Comparison of ENCODE assay signal across 8 cellular contexts in genomic region chr6:35776364-35777215, GRCh38. TPM values are rescaled to one million over a fixed set of nuclear protein-coding genes. Genes with fewer than 3 reads are reported as not detected.
DNase-seq lines count a peak whose midpoint lies in the region; ATAC-seq and TF ChIP-seq lines count a peak whose summit lies in the region.

A gene with protein sequence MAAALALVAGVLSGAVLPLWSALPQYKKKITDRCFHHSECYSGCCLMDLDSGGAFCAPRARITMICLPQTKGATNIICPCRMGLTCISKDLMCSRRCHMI (plus strand): TSS chr6:35776598. CDS start chr6:35776619, 21 bp downstream.

- no peak for ATAC-seq in HG03025 (IDR thresholded peaks at IDR 0.05; ENCODE audit: low FRiP score, unreplicated experiment)

- TF ChIP-seq CTCF in fibroblast of mammary gland (conservative IDR thresholded peaks at IDR 0.05; ENCODE audit: control insufficient read depth, insufficient read depth, low read depth, low read length), result no peak
- TF ChIP-seq CTCF in ovary (IDR thresholded peaks at IDR 0.05), result no peak

- intact Hi-C loops in ovary (cut with DNase I), result no loop called here

- no peak for TF ChIP-seq EP300 in ovary (IDR thresholded peaks at IDR 0.05)

- H3K9me3 ChIP-seq in SJCRH30 (replicated peaks), result no peaks in the 10 kb centered on the region
- no peaks in the 10 kb centered on the region for H3K9me3 ChIP-seq in ovary

- no peaks in the 10 kb centered on the region for H3K27me3 ChIP-seq in SJCRH30
- no peaks in the 10 kb centered on the region for H3K27me3 ChIP-seq in ovary

- H3K36me3 ChIP-seq in SJCRH30 (no peaks in the 10 kb centered on the region), ovary (no peaks in the 10 kb centered on the region)

- H3K4me3 ChIP-seq in SJCRH30 (peak within 1 kb of the TSS; percentile 55), fibroblast of mammary gland (ENCODE audit: control insufficient read depth, low read depth, low read length) (peak within 1 kb of the TSS; percentile 15), ovary (peak within 1 kb of the TSS; percentile 23)

- DNase-seq in NCI-H748 (lab: John Stamatoyannopoulos, UW; ENCODE audit: unreplicated experiment) (peak; percentile 77), NCI-H748 treated with DMSO at 0.1 percent for 48 hours (lab: John Stamatoyannopoulos, UW) (no peak), SJCRH30 (peak; percentile 23 to 31), fibroblast of mammary gland (ENCODE audit: low read depth) (no peak), ovary (no peak), A172 (ENCODE audit: low spot score) (no peak), hippocampal formation (lab: John Stamatoyannopoulos, UW) (no peak)

- no peaks in the 10 kb centered on the region for H3K4me1 ChIP-seq in SJCRH30
- no peaks in the 10 kb centered on the region for H3K4me1 ChIP-seq in ovary (ENCODE audit: insufficient read depth)

- 1 to 3% (median 1%) methylated on average over 54 to 56 of the region's 56 CpGs for WGBS in ovary, 3 donors

- H3K27ac ChIP-seq in SJCRH30, result no peak within 1 kb of the TSS
- H3K27ac ChIP-seq in ovary, result no peak within 1 kb of the TSS

- TF ChIP-seq POLR2A in ovary (IDR thresholded peaks at IDR 0.05), result no peak

RNA-seq across cellular contexts. Expression of the gene that starts here (rescaled TPM):
- not detected in 2 replicates for total RNA-seq in SJCRH30 (2014; rRNA removed; shearing (Covaris generic))
- total RNA-seq in ovary, result not detected
- polyA plus RNA-seq in ovary, result not detected
- total RNA-seq in A172 (2014; rRNA removed; shearing (Covaris generic)), result 4.7 TPM in 1 of 2 replicates, not detected in the other

Comparison
In these comparisons a context has a peak if more than half of its experiments do, and no peak if none do; other contexts are left out.
1. Peak in DNase-seq and H3K4me3 ChIP-seq in SJCRH30; RNA of the gene not detected or under 1 TPM.